In the genomic region with DNA sequence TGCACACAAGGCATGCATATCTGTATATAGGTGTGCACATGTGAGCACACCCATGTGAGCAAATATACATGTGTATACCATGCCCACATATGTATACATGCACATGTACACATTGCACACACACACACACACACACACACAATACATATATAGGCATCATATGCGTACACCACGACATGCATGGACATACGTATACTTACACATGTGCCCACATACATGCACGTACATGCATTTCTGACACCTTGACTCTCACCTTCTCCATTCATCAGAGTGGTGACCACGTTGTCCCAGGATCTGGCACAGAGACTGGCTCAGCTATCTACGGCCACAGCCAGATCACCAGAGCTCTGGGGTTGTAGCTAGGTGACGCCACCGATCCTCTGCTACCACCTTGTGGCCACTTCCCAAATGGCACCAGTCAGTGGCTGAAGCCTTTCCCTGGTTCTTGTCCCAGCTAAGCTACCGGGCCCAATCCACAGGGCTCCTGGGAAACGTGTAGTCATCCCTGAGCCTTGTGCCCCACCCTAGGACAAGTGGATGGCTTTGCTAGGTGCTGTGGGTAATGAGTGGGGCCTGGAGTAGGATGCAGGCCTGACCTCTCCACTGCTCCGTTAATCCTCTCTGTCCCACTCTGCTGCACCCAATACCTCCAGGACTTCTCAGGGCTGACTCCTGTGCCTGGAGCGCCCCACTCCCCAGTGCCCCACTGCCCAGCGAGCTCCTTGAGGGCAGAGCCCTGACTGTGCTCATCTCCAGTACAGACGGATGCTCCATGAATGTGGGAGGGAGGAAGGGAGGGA, we compare ENCODE assay signal across 8 cellular contexts.
DNase-seq lines count a peak whose midpoint lies in the region; ATAC-seq and TF ChIP-seq lines count a peak whose summit lies in the region.

No MANE protein-coding gene starts in this region.

- no peak overlapping the region for H3K27ac ChIP-seq in smooth muscle cell (ENCODE audit: low read depth)

- H3K4me3 ChIP-seq in GM12875 (ENCODE audit: low read depth, low read length) (no peak overlapping the region), smooth muscle cell (no peak overlapping the region)

- no peaks in the 10 kb centered on the region for H3K36me3 ChIP-seq in smooth muscle cell (ENCODE audit: low read depth)

- DNase-seq in NCI-H2029 treated with DMSO at 0.1 percent for 48 hours (lab: John Stamatoyannopoulos, UW), result peak; percentile 70
- peak; percentile 77 for DNase-seq in T1000 (lab: John Stamatoyannopoulos, UW)
- DNase-seq in astrocyte of the hippocampus (ENCODE audit: low read depth, low spot score), result peak; percentile 92
- DNase-seq in hypothalamus (lab: John Stamatoyannopoulos, UW), result peak; percentile 14 to 90 (median 65)
- peak; percentile 43 for DNase-seq in smooth muscle cell (lab: John Stamatoyannopoulos, UW; ENCODE audit: unreplicated experiment)

- 41% methylated on average over 14 of the region's 14 CpGs for WGBS in smooth muscle cell (ENCODE audit: low lambda C conversion rate)

- no peak overlapping the region for H3K4me2 ChIP-seq in smooth muscle cell

- H3K27me3 ChIP-seq in smooth muscle cell (ENCODE audit: low read depth), result no peaks in the 10 kb centered on the region

- TF ChIP-seq CTCF in GM12875 (IDR thresholded peaks at IDR 0.05; ENCODE audit: borderline replicate concordance, insufficient read depth, low read depth, low read length), result peak; percentile 97
- peak; percentile 92 for TF ChIP-seq CTCF in smooth muscle cell (IDR thresholded peaks at IDR 0.05; ENCODE audit: borderline replicate concordance, insufficient read depth, poor library complexity, severe bottlenecking)

- H3K9ac ChIP-seq in smooth muscle cell (ENCODE audit: low read depth), result no peak overlapping the region

- H4K20me1 ChIP-seq in smooth muscle cell (ENCODE audit: low read depth), result no peaks in the 10 kb centered on the region

- peak overlapping the region; percentile 12 for H2AFZ ChIP-seq in smooth muscle cell (ENCODE audit: low read depth)

- H3F3A ChIP-seq in smooth muscle cell (ENCODE audit: low read depth), result no peaks in the 10 kb centered on the region

- peaks cover 4% of the 10 kb centered on the region for H3K4me1 ChIP-seq in smooth muscle cell (ENCODE audit: low read depth)

- H3K79me2 ChIP-seq in smooth muscle cell (ENCODE audit: low read depth), result no peaks in the 10 kb centered on the region

- H3K9me3 ChIP-seq in smooth muscle cell (replicated peaks; ENCODE audit: low read depth), result no peaks in the 10 kb centered on the region

- ATAC-seq in HG02798 (IDR thresholded peaks at IDR 0.05; ENCODE audit: poor library complexity, unreplicated experiment) (peak; percentile 87), HG03565 (IDR thresholded peaks at IDR 0.05; ENCODE audit: unreplicated experiment) (no peak)
